17 cellular contexts compared by ENCODE assay signal in genomic region chrX:153546386-153546785, GRCh38.
"Had no signal": no experiment of that assay in that cellular context is flagged by ENCODE, and none has a peak within 500 bp of the region (broad histone marks: within the 10 kb centered on the region; RNA-seq: fewer than 3 reads in every experiment).

No MANE protein-coding gene starts in this region.

- ATAC-seq: foreskin keratinocyte, gastroesophageal sphincter, heart left ventricle, left colon, left lobe of liver had no signal

- DNase-seq: dermis blood vessel endothelial cell; effector CD4-positive, alpha-beta T cell; effector memory CD4-positive, alpha-beta T cell; foreskin keratinocyte; heart left ventricle; hypothalamus; immature natural killer cell; islet precursor cell; kidney; kidney glomerular epithelial cell; left colon; left ventricle myocardium inferior; mammary epithelial cell; mesendoderm; midbrain had no signal
